ENCODE assay signal across 8 cellular contexts in the genomic region with DNA sequence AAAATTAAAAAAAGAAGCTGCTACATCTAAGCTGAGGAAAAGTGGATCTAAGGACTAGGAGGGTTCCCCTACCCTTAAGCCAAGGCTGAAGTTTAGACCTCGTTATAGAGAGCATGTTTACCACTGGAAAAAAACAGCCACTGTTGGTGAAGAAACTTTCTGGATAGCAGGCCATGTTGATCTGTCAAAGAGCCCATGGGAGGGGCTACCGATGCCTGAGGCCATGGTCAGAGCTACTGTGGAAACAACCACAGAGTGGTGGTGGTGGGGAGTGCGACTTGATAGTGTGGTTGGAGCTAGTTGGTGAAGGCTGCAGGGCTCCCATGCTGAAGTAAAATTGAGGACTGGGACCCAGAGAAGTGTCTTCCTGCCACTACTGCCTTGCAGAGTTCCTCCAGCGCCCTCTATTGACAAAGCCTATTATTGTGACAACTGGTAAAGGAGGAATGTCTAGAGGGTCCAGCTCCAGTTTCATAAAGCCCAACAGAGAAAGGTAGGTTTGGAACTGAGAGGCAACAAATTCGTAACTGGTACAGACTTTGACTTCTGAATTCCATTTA. TPM values are rescaled to one million over a fixed set of nuclear protein-coding genes. Genes with fewer than 3 reads are reported as not detected.
A peak's percentile ranks its signal among the peaks of the same experiment; 100 is the strongest.
DNase-seq lines count a peak whose midpoint lies in the region; ATAC-seq and TF ChIP-seq lines count a peak whose summit lies in the region.

No MANE protein-coding gene starts in this region.

- H3K4me1 Mint-ChIP-seq in activated CD4-positive, alpha-beta T cell treated with anti-CD3 and anti-CD28 coated beads, Interleukin-2, amount 10 ng/mL, durations not matched to agents 24 days and 14 days: no peaks in the 10 kb centered on the region
- H3K4me1 Mint-ChIP-seq in nephron progenitor cell: no peaks in the 10 kb centered on the region

- intact Hi-C loops in activated CD4-positive, alpha-beta T cell treated with anti-CD3 and anti-CD28 coated beads, Interleukin-2, amount 10 ng/mL, durations not matched to agents 24 days and 14 days (cut with micrococcal nuclease): loop anchor here (10.0 kb wide), 1 partner anchor 151 kb away; no protein-coding TSS in a partner anchor

- peak; percentile 86 for DNase-seq in activated CD4-positive, alpha-beta T cell treated with anti-CD3 and anti-CD28 coated beads, Interleukin-2, amount 10 ng/mL, durations not matched to agents 24 days and 14 days
- no peak for DNase-seq in activated CD4-positive, alpha-beta T cell treated with anti-CD3 and anti-CD28 coated beads for 1 hour
- DNase-seq in Kasumi-1 (lab: John Stamatoyannopoulos, UW) (peak; percentile 85 to 93), RPMI7951 (ENCODE audit: low read depth) (peak; percentile 71), erythroblast (lab: John Stamatoyannopoulos, UW) (peak; percentile 43 to 64), nephron progenitor cell (peak; percentile 32), 8988T (no peak)

- H3K27me3 Mint-ChIP-seq in activated CD4-positive, alpha-beta T cell treated with anti-CD3 and anti-CD28 coated beads, Interleukin-2, amount 10 ng/mL, durations not matched to agents 24 days and 14 days: peaks cover 27% of the 10 kb centered on the region
- H3K27me3 Mint-ChIP-seq in nephron progenitor cell (ENCODE audit: low read depth, poor library complexity): peaks cover 4% of the 10 kb centered on the region

- H3K4me3 Mint-ChIP-seq in activated CD4-positive, alpha-beta T cell treated with anti-CD3 and anti-CD28 coated beads, Interleukin-2, amount 10 ng/mL, durations not matched to agents 24 days and 14 days: no peak overlapping the region
- H3K4me3 Mint-ChIP-seq in nephron progenitor cell: no peak overlapping the region

- no peaks in the 10 kb centered on the region for H3K9me3 Mint-ChIP-seq in activated CD4-positive, alpha-beta T cell treated with anti-CD3 and anti-CD28 coated beads, Interleukin-2, amount 10 ng/mL, durations not matched to agents 24 days and 14 days
- peaks cover 24% of the 10 kb centered on the region for H3K9me3 Mint-ChIP-seq in nephron progenitor cell

- peak; percentile 50 for TF ChIP-seq CTCF in nephron progenitor cell (IDR thresholded peaks at IDR 0.05)

- no peak overlapping the region for H3K27ac Mint-ChIP-seq in activated CD4-positive, alpha-beta T cell treated with anti-CD3 and anti-CD28 coated beads, Interleukin-2, amount 10 ng/mL, durations not matched to agents 24 days and 14 days
- H3K27ac Mint-ChIP-seq in nephron progenitor cell: no peak overlapping the region

- TF ChIP-seq POLR2A in erythroblast (IDR thresholded peaks at IDR 0.05; ENCODE audit: low read length): no peak

- no peak for ATAC-seq in HG03521 (IDR thresholded peaks at IDR 0.05; ENCODE audit: unreplicated experiment)

- H3K36me3 Mint-ChIP-seq in activated CD4-positive, alpha-beta T cell treated with anti-CD3 and anti-CD28 coated beads, Interleukin-2, amount 10 ng/mL, durations not matched to agents 24 days and 14 days (ENCODE audit: low read depth): no peaks in the 10 kb centered on the region
- no peaks in the 10 kb centered on the region for H3K36me3 Mint-ChIP-seq in nephron progenitor cell (ENCODE audit: low read depth)

RNA-seq across cellular contexts. Expression of gene FAM20A, which starts 12.7 kb away (rescaled TPM):
- total RNA-seq in activated CD4-positive, alpha-beta T cell treated with anti-CD3 and anti-CD28 coated beads, Interleukin-2, amount 10 ng/mL, durations not matched to agents 24 days and 14 days: not detected in 2 replicates
- total RNA-seq in RPMI7951 (2014; rRNA removed; shearing (Covaris generic)): 0.36 and 0.68 TPM in 2 replicates

Comparison
In these comparisons a context has a peak if more than half of its experiments do, and no peak if none do; other contexts are left out.
1. DNase-seq: peak in activated CD4-positive, alpha-beta T cell treated with anti-CD3 and anti-CD28 coated beads, Interleukin-2, amount 10 ng/mL, durations not matched to agents 24 days and 14 days (single experiment), Kasumi-1 (2 of 2), RPMI7951 (single experiment), erythroblast (2 of 2) and nephron progenitor cell (single experiment); none in activated CD4-positive, alpha-beta T cell treated with anti-CD3 and anti-CD28 coated beads for 1 hour (single experiment) and 8988T (single experiment).